9 cellular contexts compared by ENCODE assay signal in genomic region chr11:117315285-117316196, GRCh38. TPM values are rescaled to one million over a fixed set of nuclear protein-coding genes. Genes with fewer than 3 reads are reported as not detected.
DNase-seq lines count a peak whose midpoint lies in the region; ATAC-seq and TF ChIP-seq lines count a peak whose summit lies in the region.
"Had no signal": no experiment of that assay in that cellular context is flagged by ENCODE, and none has a peak within 500 bp of the region (broad histone marks: within the 10 kb centered on the region; RNA-seq: fewer than 3 reads in every experiment).

No MANE protein-coding gene starts in this region.

- H3K9me3 ChIP-seq in RWPE2 (ENCODE audit: severe bottlenecking) = no peaks in the 10 kb centered on the region
- H3K9me3 ChIP-seq in mucosa of descending colon = no peaks in the 10 kb centered on the region
- H3K9me3 ChIP-seq in upper lobe of left lung = no peaks in the 10 kb centered on the region

- no peak for TF ChIP-seq EP300 in upper lobe of left lung (IDR thresholded peaks at IDR 0.05)

- no peaks in the 10 kb centered on the region for H3K4me1 ChIP-seq in RWPE2 (ENCODE audit: insufficient read depth, poor library complexity, severe bottlenecking)
- peaks cover 8% of the 10 kb centered on the region for H3K4me1 ChIP-seq in mucosa of descending colon (ENCODE audit: low read depth)
- peaks cover 22 to 29% (median 25%) of the 10 kb centered on the region in 4 donors for H3K4me1 ChIP-seq in upper lobe of left lung

- DNase-seq in ELF-1 (ENCODE audit: low read depth, low spot score) (peak; percentile 23), RWPE2 (ENCODE audit: low spot score) (no peak), dermis blood vessel endothelial cell (peak; percentile 27), mucosa of descending colon (peak in 1 of 3 donors; percentile 35), upper lobe of left lung (peak; percentile 22 to 92), NCI-H1436 treated with DMSO at 0.1 percent for 48 hours (lab: John Stamatoyannopoulos, UW) (no peak)

- H3K36me3 ChIP-seq in RWPE2 (ENCODE audit: low read depth) = no peaks in the 10 kb centered on the region
- H3K36me3 ChIP-seq in mucosa of descending colon (ENCODE audit: low read depth) = no peaks in the 10 kb centered on the region
- no peaks in the 10 kb centered on the region for H3K36me3 ChIP-seq in upper lobe of left lung

- 6% methylated on average over 7 to 21 of the region's 62 CpGs for WGBS in upper lobe of left lung, 2 donors

- no peak for TF ChIP-seq POLR2A in upper lobe of left lung (IDR thresholded peaks at IDR 0.05)

- H3K27ac ChIP-seq in RWPE2 (ENCODE audit: poor library complexity, severe bottlenecking) (no peak overlapping the region), upper lobe of left lung (peak overlapping the region in 3 of 4 donors; percentile 44 to 75 (median 54))
- H3K27ac ChIP-seq: KMS-11 had no signal

- peak; percentile 48 for ATAC-seq in RWPE2 (ENCODE audit: low read depth)
- peak; percentile 68 for ATAC-seq in mucosa of descending colon
- peak; percentile 50 to 54 for ATAC-seq in upper lobe of left lung (ENCODE audit: low FRiP score in 2 of 2)
- ATAC-seq in GM21825 (IDR thresholded peaks at IDR 0.05; ENCODE audit: unreplicated experiment) = no peak
- ATAC-seq in GM21367 (IDR thresholded peaks at IDR 0.05; ENCODE audit: unreplicated experiment) = no peak

- H3K27me3 ChIP-seq in RWPE2 (ENCODE audit: insufficient read depth, poor library complexity, severe bottlenecking) (no peaks in the 10 kb centered on the region), upper lobe of left lung (no peaks in the 10 kb centered on the region)

- TF ChIP-seq CTCF in RWPE2 (IDR thresholded peaks at IDR 0.05; ENCODE audit: poor library complexity, severe bottlenecking) (no peak), mucosa of descending colon (IDR thresholded peaks at IDR 0.05) (no peak), upper lobe of left lung (IDR thresholded peaks at IDR 0.05) (no peak)

- peak overlapping the region; percentile 85 for H3K4me3 ChIP-seq in RWPE2 (ENCODE audit: severe bottlenecking)
- H3K4me3 ChIP-seq in mucosa of descending colon = peak overlapping the region; percentile 44
- peak overlapping the region; percentile 74 to 96 (median 84) for H3K4me3 ChIP-seq in upper lobe of left lung

- intact Hi-C loops in mucosa of descending colon (cut with DNase I, micrococcal nuclease) = no loop called here

RNA-seq across cellular contexts. Expression of gene BACE1, which starts 0.5 kb away (rescaled TPM):
- total RNA-seq in dermis blood vessel endothelial cell (7.1 and 17.0 TPM in 2 replicates), mucosa of descending colon (10 to 100 TPM in 2 of 3 donors, 1 to 10 TPM in 1; 7.8 to 23.0 (median 10.2) TPM), upper lobe of left lung (10 to 100 TPM; 11.1 to 37.9 (median 25.5) TPM)

RNA-seq across cellular contexts. Expression of gene CEP164, which starts 12.1 kb away (rescaled TPM):
- 24.0 and 28.0 TPM in 2 replicates for total RNA-seq in dermis blood vessel endothelial cell
- 10 to 100 TPM; 13.8 to 26.2 (median 17.3) TPM for total RNA-seq in mucosa of descending colon
- total RNA-seq in upper lobe of left lung = 10 to 100 TPM; 16.1 to 73.3 (median 27.9) TPM

RNA-seq across cellular contexts. Expression of gene BACE1-AS, which starts 24.4 kb away (rescaled TPM):
- total RNA-seq in dermis blood vessel endothelial cell = 2.4 and 3.1 TPM in 2 replicates
- 10 to 100 TPM in 1 of 3 donors, 1 to 10 TPM in 2; 6.9 to 11.3 (median 7.4) TPM for total RNA-seq in mucosa of descending colon
- 1 to 10 TPM; 3.8 to 7.4 (median 5.0) TPM for total RNA-seq in upper lobe of left lung

Comparison
In these comparisons a context has a peak if more than half of its experiments do, and no peak if none do; other contexts are left out.
1. DNase-seq: peak in ELF-1 (single experiment), dermis blood vessel endothelial cell (single experiment) and upper lobe of left lung (2 of 2); none in RWPE2 (single experiment) and NCI-H1436 treated with DMSO at 0.1 percent for 48 hours (single experiment).
2. ATAC-seq: peak in RWPE2 (single experiment), mucosa of descending colon (single experiment) and upper lobe of left lung (2 of 2); none in GM21825 (single experiment) and GM21367 (single experiment).
3. Peak in every context shown above with its lines, with median percentiles within 50 percentile points of each other: H3K4me3 ChIP-seq.